In the genomic region with DNA sequence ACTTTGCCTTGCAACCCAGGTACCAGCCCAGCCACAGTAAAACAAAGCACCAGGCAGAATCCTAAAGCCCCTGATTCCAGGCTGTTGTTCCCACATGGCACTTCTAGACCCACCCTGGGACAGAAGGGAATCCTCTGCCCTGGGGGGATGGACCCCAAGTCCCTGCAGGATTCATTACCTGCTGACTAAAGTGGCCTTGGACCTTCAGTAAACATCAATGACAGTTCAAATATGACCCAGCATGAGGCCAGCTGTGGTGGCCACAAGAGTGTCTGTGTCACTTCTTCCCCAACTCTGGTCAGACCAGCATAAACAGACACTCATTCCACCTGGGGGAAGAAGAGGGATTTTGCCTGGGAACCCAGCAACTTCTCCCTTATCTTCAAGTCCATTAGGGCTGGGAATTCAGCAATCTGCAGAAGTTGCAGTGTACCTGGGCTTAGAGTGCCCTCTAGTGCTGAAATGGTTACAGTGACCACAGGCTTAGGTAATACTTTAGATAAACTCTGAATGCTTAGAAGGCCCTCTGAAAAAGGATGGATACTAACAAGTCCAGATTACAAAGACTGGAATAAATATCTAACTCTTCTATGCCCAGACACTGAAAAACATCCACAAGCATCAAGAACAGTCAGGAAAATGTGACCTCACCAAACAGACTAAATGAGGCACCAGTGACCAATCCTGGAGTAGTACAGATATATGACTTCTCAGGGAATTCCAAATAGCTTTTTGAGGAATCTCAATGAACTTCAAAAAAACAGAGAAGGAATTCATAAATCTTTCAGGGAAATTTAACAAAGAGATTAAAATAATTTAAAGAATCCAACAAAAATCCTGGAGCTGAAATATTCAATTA, we compare ENCODE assay signal across 8 cellular contexts.
DNase-seq lines count a peak whose midpoint lies in the region; ATAC-seq and TF ChIP-seq lines count a peak whose summit lies in the region.

No MANE protein-coding gene starts in this region.

- H3K4me1 ChIP-seq in mucosa of descending colon (ENCODE audit: low read depth), result no peaks in the 10 kb centered on the region

- H3K4me3 ChIP-seq in mucosa of descending colon, result no peak overlapping the region

- intact Hi-C loops in mucosa of descending colon (cut with DNase I, micrococcal nuclease) (no loop called here), sciatic nerve (cut with DNase I) (no loop called here)

- H3K4me1 Mint-ChIP-seq in effector memory CD8-positive, alpha-beta T cell (ENCODE audit: low read depth in 2 of 2), result peaks cover 8 to 11% of the 10 kb centered on the region in 2 donors

- no peaks in the 10 kb centered on the region for H3K9me3 ChIP-seq in mucosa of descending colon

- H3K36me3 Mint-ChIP-seq in effector memory CD8-positive, alpha-beta T cell (ENCODE audit: insufficient read depth), result peaks cover 6% of the 10 kb centered on the region

- H3K27ac Mint-ChIP-seq in effector memory CD8-positive, alpha-beta T cell, result no peak overlapping the region

- no peaks in the 10 kb centered on the region for H3K36me3 ChIP-seq in mucosa of descending colon (ENCODE audit: low read depth)

- no peaks in the 10 kb centered on the region for H3K27me3 Mint-ChIP-seq in effector memory CD8-positive, alpha-beta T cell

- ATAC-seq in HG02610 (IDR thresholded peaks at IDR 0.05; ENCODE audit: unreplicated experiment) (peak; percentile 86), mucosa of descending colon (peak; percentile 96), sciatic nerve (no peak)
- ATAC-seq in effector memory CD8-positive, alpha-beta T cell (replicated peaks), result peak; percentile 62

- TF ChIP-seq CTCF in GM12874 (IDR thresholded peaks at IDR 0.05; ENCODE audit: insufficient read depth, low read depth, low read length) (peak; percentile 68), mucosa of descending colon (IDR thresholded peaks at IDR 0.05) (peak; percentile 48)

- H3K4me3 Mint-ChIP-seq in effector memory CD8-positive, alpha-beta T cell, result no peak overlapping the region

- H3K9me3 Mint-ChIP-seq in effector memory CD8-positive, alpha-beta T cell, result no peaks in the 10 kb centered on the region

- peak; percentile 61 for DNase-seq in AG08395 (ENCODE audit: low spot score)
- DNase-seq in NAMALWA (ENCODE audit: low spot score), result peak; percentile 78
- DNase-seq in SKM-1 treated with dmso at 0.1 percent for 144 hours (lab: John Stamatoyannopoulos, UW; ENCODE audit: unreplicated experiment), result peak; percentile 40
- peak; percentile 33 to 37 (median 36) for DNase-seq in effector memory CD8-positive, alpha-beta T cell
- peak in 1 of 3 donors; percentile 82 for DNase-seq in mucosa of descending colon
- no peak for DNase-seq in sciatic nerve (ENCODE audit: low spot score)
